In genomic region chr1:186231861-186232436, GRCh38 we compare ENCODE assay signal across 2 cellular contexts.
TF ChIP-seq lines count a peak whose summit lies in the region.

No MANE protein-coding gene starts in this region.

TF ChIP-seq in IMR-90, 13 proteins besides CTCF, POLR2A, EP300 and RAD21 (continued from another document):
- TF ChIP-seq MAZ (IDR thresholded peaks at IDR 0.05; ENCODE audit: borderline replicate concordance, low read depth, low read length) (no peak), FOS (IDR thresholded peaks at IDR 0.05; ENCODE audit: low read depth, low read length) (no peak), RCOR1 (IDR thresholded peaks at IDR 0.05; ENCODE audit: insufficient replicate concordance, low read length) (no peak), MAFK (IDR thresholded peaks at IDR 0.05; ENCODE audit: low read depth, low read length) (no peak), USF2 (IDR thresholded peaks at IDR 0.05; ENCODE audit: low read depth, low read length) (no peak), RFX5 (IDR thresholded peaks at IDR 0.05; ENCODE audit: low read depth, low read length) (no peak), ELK1 (IDR thresholded peaks at IDR 0.05; ENCODE audit: borderline replicate concordance, low read depth, low read length) (no peak)

TF ChIP-seq in GM12878, 131 proteins besides CTCF, POLR2A, EP300 and RAD21 (continued from another document):
- TF ChIP-seq BCL3 (IDR thresholded peaks at IDR 0.05; ENCODE audit: borderline replicate concordance, insufficient read depth, low read depth, low read length, poor library complexity, severe bottlenecking), result peak; percentile 58
- no peak for TF ChIP-seq NR2F1 (conservative IDR thresholded peaks at IDR 0.05)
